1 cellular context compared by ENCODE assay signal in the genomic region with DNA sequence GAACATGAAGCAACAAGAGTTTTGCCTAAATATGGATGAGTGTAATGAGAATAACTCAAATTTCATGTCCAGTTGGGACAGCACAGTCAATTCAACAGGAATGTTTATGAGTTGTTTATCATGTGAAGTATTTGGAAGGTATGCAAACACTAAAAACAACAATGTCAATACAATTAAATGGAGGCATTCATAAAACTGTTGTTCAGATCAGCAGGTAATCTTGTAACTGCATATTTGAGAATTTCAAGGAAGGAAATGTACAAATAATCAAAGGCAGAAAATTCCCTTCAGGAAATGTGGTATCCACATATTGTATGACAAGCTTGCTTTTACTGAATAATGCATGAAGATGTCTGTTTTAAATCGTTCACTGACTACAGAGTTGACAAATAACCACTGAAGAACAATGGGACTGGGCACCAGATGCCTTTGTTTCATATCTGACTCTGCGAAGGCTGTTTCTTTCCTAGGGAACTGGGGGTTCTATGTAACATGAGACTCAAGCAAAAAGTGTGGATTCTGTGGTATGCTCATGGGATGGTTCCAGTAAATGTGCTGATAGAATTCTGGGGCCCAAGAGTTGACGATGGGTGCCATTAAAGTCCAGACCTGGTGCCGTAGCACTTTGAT.
TF ChIP-seq lines count a peak whose summit lies in the region.

No MANE protein-coding gene starts in this region.

TF ChIP-seq in IMR-90, 13 proteins besides CTCF, POLR2A, EP300 and RAD21:
- TF ChIP-seq RFX5 (IDR thresholded peaks at IDR 0.05; ENCODE audit: low read depth, low read length) = no peak
- TF ChIP-seq CEBPB (IDR thresholded peaks at IDR 0.05; ENCODE audit: low read depth, low read length) = no peak
